Comparison of ENCODE assay signal across 23 cellular contexts in the genomic region with DNA sequence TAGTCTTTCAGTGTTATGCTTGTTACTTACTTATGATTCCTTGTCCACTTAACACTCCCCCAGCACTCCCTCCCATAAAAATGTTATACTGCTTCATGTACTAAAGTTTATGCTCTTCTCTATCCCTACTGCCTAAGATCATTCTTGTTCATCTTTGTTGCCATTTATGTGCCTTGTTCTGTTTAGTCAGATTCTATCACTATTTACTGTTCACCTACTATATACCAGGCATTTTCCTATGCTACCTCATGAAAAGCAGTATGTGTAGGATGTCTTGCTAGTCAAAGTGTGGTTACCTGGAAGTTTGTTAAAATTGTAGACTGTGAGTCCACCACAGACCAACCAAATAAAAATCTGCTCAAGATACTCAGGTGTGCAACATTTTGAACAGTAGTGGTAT. TPM values are rescaled to one million over a fixed set of nuclear protein-coding genes. Genes with fewer than 3 reads are reported as not detected.
DNase-seq lines count a peak whose midpoint lies in the region; ATAC-seq and TF ChIP-seq lines count a peak whose summit lies in the region.
"Had no signal": no experiment of that assay in that cellular context is flagged by ENCODE, and none has a peak within 500 bp of the region (broad histone marks: within the 10 kb centered on the region; RNA-seq: fewer than 3 reads in every experiment).

No MANE protein-coding gene starts in this region.

- POLR2A ChIA-PET in activated CD8-positive, alpha-beta T cell treated with anti-CD3 and anti-CD28 coated beads for 36 hours (lab: Charles Lee), result interaction anchor here (0.9 to 2.5 kb wide), 3 partner anchors 12 to 24 kb away, joined by 3 to 14 read pairs (median 6); a partner anchor contains a TSS
- POLR2A ChIA-PET in activated CD8-positive, alpha-beta T cell treated with anti-CD3 and anti-CD28 coated beads, Interleukin-2, amount 10 ng/mL, durations not matched to agents 7 days and 5 days (lab: Charles Lee), result interaction anchor here (1.1 kb wide), 1 partner anchor 21 kb away, joined by 3 read pairs; no protein-coding TSS in a partner anchor
- POLR2A ChIA-PET in CD8-positive, alpha-beta T cell (lab: Charles Lee), result no interaction called here
- POLR2A ChIA-PET in HEK293 (lab: Yijun Ruan, JAX), result no interaction called here

- H3K27me3 Mint-ChIP-seq in activated CD8-positive, alpha-beta T cell treated with anti-CD3 and anti-CD28 coated beads for 36 hours, result no peaks in the 10 kb centered on the region
- H3K27me3 Mint-ChIP-seq in activated CD8-positive, alpha-beta T cell treated with anti-CD3 and anti-CD28 coated beads, Interleukin-2, amount 10 ng/mL, durations not matched to agents 7 days and 5 days (ENCODE audit: low read depth), result no peaks in the 10 kb centered on the region
- H3K27me3 Mint-ChIP-seq in CD8-positive, alpha-beta T cell (ENCODE audit: low read depth), result no peaks in the 10 kb centered on the region
- no peaks in the 10 kb centered on the region for H3K27me3 Mint-ChIP-seq in activated naive CD8-positive, alpha-beta T cell treated with anti-CD3 and anti-CD28 coated beads, Interleukin-2, amount 50 U/mL, for 24 hours
- H3K27me3 Mint-ChIP-seq: CD4-positive, alpha-beta memory T cell had no signal

- peak overlapping the region; percentile 91 for H3K27ac Mint-ChIP-seq in activated CD8-positive, alpha-beta T cell treated with anti-CD3 and anti-CD28 coated beads for 36 hours
- H3K27ac Mint-ChIP-seq in activated CD8-positive, alpha-beta T cell treated with anti-CD3 and anti-CD28 coated beads, Interleukin-2, amount 10 ng/mL, durations not matched to agents 7 days and 5 days, result no peak overlapping the region
- peak overlapping the region; percentile 3 for H3K27ac Mint-ChIP-seq in CD8-positive, alpha-beta T cell
- peak overlapping the region; percentile 18 for H3K27ac Mint-ChIP-seq in activated naive CD8-positive, alpha-beta T cell treated with anti-CD3 and anti-CD28 coated beads, Interleukin-2, amount 50 U/mL, for 24 hours

- H3K9me3 ChIP-seq in CD8-positive, alpha-beta T cell (ENCODE audit: low read length), result no peaks in the 10 kb centered on the region
- H3K9me3 ChIP-seq in HEK293 (ENCODE audit: control insufficient read depth, insufficient read depth, low read depth, low read length), result no peaks in the 10 kb centered on the region

- H3K27me3 ChIP-seq in CD8-positive, alpha-beta T cell (ENCODE audit: insufficient read depth, low read length), result no peaks in the 10 kb centered on the region
- H3K27me3 ChIP-seq: SJCRH30 had no signal

- H3K4me3 ChIP-seq in CD8-positive, alpha-beta T cell (ENCODE audit: low read depth, low read length), result no peak overlapping the region
- H3K4me3 ChIP-seq in HEK293 (ENCODE audit: low read depth, low read length), result no peak overlapping the region
- H3K4me3 ChIP-seq: K562, PC-9, SJCRH30 had no signal

- no peak overlapping the region for H3K4me3 Mint-ChIP-seq in activated CD8-positive, alpha-beta T cell treated with anti-CD3 and anti-CD28 coated beads for 36 hours
- H3K4me3 Mint-ChIP-seq in activated CD8-positive, alpha-beta T cell treated with anti-CD3 and anti-CD28 coated beads, Interleukin-2, amount 10 ng/mL, durations not matched to agents 7 days and 5 days, result no peak overlapping the region
- H3K4me3 Mint-ChIP-seq in CD8-positive, alpha-beta T cell, result no peak overlapping the region
- no peak overlapping the region for H3K4me3 Mint-ChIP-seq in activated naive CD8-positive, alpha-beta T cell treated with anti-CD3 and anti-CD28 coated beads, Interleukin-2, amount 50 U/mL, for 24 hours
- H3K4me3 Mint-ChIP-seq: CD4-positive, alpha-beta memory T cell had no signal

- no peaks in the 10 kb centered on the region for H3K4me1 ChIP-seq in CD8-positive, alpha-beta T cell (ENCODE audit: insufficient read depth, low read length)
- H3K4me1 ChIP-seq in HEK293 (ENCODE audit: control insufficient read depth, insufficient read depth, low read length), result no peaks in the 10 kb centered on the region
- H3K4me1 ChIP-seq: SJCRH30 had no signal

- TF ChIP-seq CTCF in activated CD8-positive, alpha-beta T cell treated with anti-CD3 and anti-CD28 coated beads for 36 hours (IDR thresholded peaks at IDR 0.05), result no peak
- no peak for TF ChIP-seq CTCF in CD8-positive, alpha-beta T cell (IDR thresholded peaks at IDR 0.05)
- TF ChIP-seq CTCF in HEK293 (tag by site-specific recombination; IDR thresholded peaks at IDR 0.05), result no peak

- no peak overlapping the region for H3K27ac ChIP-seq in CD8-positive, alpha-beta T cell (ENCODE audit: low read depth, low read length)
- no peak overlapping the region for H3K27ac ChIP-seq in HEK293 (ENCODE audit: extremely low read depth, low read depth, low read length)
- H3K27ac ChIP-seq: PC-9, SJCRH30 had no signal

- intact Hi-C loops in activated CD8-positive, alpha-beta T cell treated with anti-CD3 and anti-CD28 coated beads for 36 hours (cut with micrococcal nuclease), result no loop called here
- intact Hi-C loops in CD8-positive, alpha-beta T cell (cut with DNase I, micrococcal nuclease), result no loop called here

- CTCF ChIA-PET in activated CD8-positive, alpha-beta T cell treated with anti-CD3 and anti-CD28 coated beads for 36 hours (lab: Charles Lee), result no interaction called here
- CTCF ChIA-PET in activated CD8-positive, alpha-beta T cell treated with anti-CD3 and anti-CD28 coated beads, Interleukin-2, amount 10 ng/mL, durations not matched to agents 7 days and 5 days (lab: Charles Lee), result interaction anchor here (1.7 kb wide), 1 partner anchor 20 kb away, joined by 4 read pairs; no protein-coding TSS in a partner anchor
- CTCF ChIA-PET in CD8-positive, alpha-beta T cell (lab: Charles Lee), result no interaction called here
- CTCF ChIA-PET in HEK293 (lab: Yijun Ruan, JAX), result no interaction called here

- DNase-seq in activated CD8-positive, alpha-beta T cell treated with anti-CD3 and anti-CD28 coated beads for 36 hours, result no peak
- DNase-seq in activated CD8-positive, alpha-beta T cell treated with anti-CD3 and anti-CD28 coated beads, Interleukin-2, amount 10 ng/mL, durations not matched to agents 7 days and 5 days, result no peak
- no peak for DNase-seq in CD8-positive, alpha-beta T cell
- DNase-seq in activated naive CD8-positive, alpha-beta T cell treated with anti-CD3 and anti-CD28 coated beads, Interleukin-2, amount 50 U/mL, for 24 hours, result no peak
- no peak for DNase-seq in NCI-H2171 treated with DMSO at 0.1 percent for 48 hours (lab: John Stamatoyannopoulos, UW)
- DNase-seq: C1 segment of cervical spinal cord; CD4-positive, alpha-beta memory T cell; DMS 273 treated with DMSO at 0.1 percent for 48 hours; DND-41; Kasumi-1; NCI-H1092 treated with DMSO at 0.1 percent for 48 hours; NCI-H1436; NCI-H446 treated with DMSO at 0.1 percent for 48 hours; NCI-H526; NCI-H82; NK-92 treated with Interleukin-12 subunit alpha and Interleukin-12 subunit beta, amount 100 ng/mL, for 24 hours; PC-9; SJCRH30 had no signal

- peaks cover 42% of the 10 kb centered on the region for H3K36me3 Mint-ChIP-seq in activated CD8-positive, alpha-beta T cell treated with anti-CD3 and anti-CD28 coated beads for 36 hours (ENCODE audit: low read depth)
- peaks cover 27% of the 10 kb centered on the region for H3K36me3 Mint-ChIP-seq in activated CD8-positive, alpha-beta T cell treated with anti-CD3 and anti-CD28 coated beads, Interleukin-2, amount 10 ng/mL, durations not matched to agents 7 days and 5 days (ENCODE audit: low read depth)
- peaks cover 47% of the 10 kb centered on the region for H3K36me3 Mint-ChIP-seq in CD8-positive, alpha-beta T cell
- peaks cover 47% of the 10 kb centered on the region for H3K36me3 Mint-ChIP-seq in activated naive CD8-positive, alpha-beta T cell treated with anti-CD3 and anti-CD28 coated beads, Interleukin-2, amount 50 U/mL, for 24 hours (ENCODE audit: low read depth)

- H3K36me3 ChIP-seq in CD8-positive, alpha-beta T cell (ENCODE audit: insufficient read depth, low read length), result peaks cover 9% of the 10 kb centered on the region
- peaks cover 31 to 38% of the 10 kb centered on the region in 2 experiments for H3K36me3 ChIP-seq in HEK293 (ENCODE audit: control insufficient read depth in 2 of 2, insufficient read depth in 1 of 2, low read length in 2 of 2)

- peaks cover 22% of the 10 kb centered on the region for H3K4me1 Mint-ChIP-seq in activated CD8-positive, alpha-beta T cell treated with anti-CD3 and anti-CD28 coated beads for 36 hours (ENCODE audit: low read depth)
- H3K4me1 Mint-ChIP-seq in activated CD8-positive, alpha-beta T cell treated with anti-CD3 and anti-CD28 coated beads, Interleukin-2, amount 10 ng/mL, durations not matched to agents 7 days and 5 days (ENCODE audit: low read depth), result no peaks in the 10 kb centered on the region
- H3K4me1 Mint-ChIP-seq in CD8-positive, alpha-beta T cell (ENCODE audit: low read depth), result no peaks in the 10 kb centered on the region
- H3K4me1 Mint-ChIP-seq in activated naive CD8-positive, alpha-beta T cell treated with anti-CD3 and anti-CD28 coated beads, Interleukin-2, amount 50 U/mL, for 24 hours, result peaks cover 16% of the 10 kb centered on the region

- H3K9me3 Mint-ChIP-seq in activated CD8-positive, alpha-beta T cell treated with anti-CD3 and anti-CD28 coated beads for 36 hours, result peaks cover 7% of the 10 kb centered on the region
- H3K9me3 Mint-ChIP-seq in activated CD8-positive, alpha-beta T cell treated with anti-CD3 and anti-CD28 coated beads, Interleukin-2, amount 10 ng/mL, durations not matched to agents 7 days and 5 days (ENCODE audit: insufficient read depth), result no peaks in the 10 kb centered on the region
- peaks cover 2% of the 10 kb centered on the region for H3K9me3 Mint-ChIP-seq in CD8-positive, alpha-beta T cell
- peaks cover 11% of the 10 kb centered on the region for H3K9me3 Mint-ChIP-seq in activated naive CD8-positive, alpha-beta T cell treated with anti-CD3 and anti-CD28 coated beads, Interleukin-2, amount 50 U/mL, for 24 hours

- ATAC-seq in activated CD8-positive, alpha-beta T cell treated with anti-CD3 and anti-CD28 coated beads for 36 hours, result no peak
- ATAC-seq in activated CD8-positive, alpha-beta T cell treated with anti-CD3 and anti-CD28 coated beads, Interleukin-2, amount 10 ng/mL, durations not matched to agents 7 days and 5 days, result no peak
- ATAC-seq in CD8-positive, alpha-beta T cell, result no peak
- ATAC-seq in activated naive CD8-positive, alpha-beta T cell treated with anti-CD3 and anti-CD28 coated beads, Interleukin-2, amount 50 U/mL, for 24 hours, result no peak
- no peak for ATAC-seq in HG03025 (IDR thresholded peaks at IDR 0.05; ENCODE audit: low FRiP score, unreplicated experiment)
- ATAC-seq: K562, Right ventricle myocardium inferior, SK-N-SH treated with all-trans-retinoic acid at 6 μM for 48 hours had no signal

TF ChIP-seq in HEK293, 187 proteins besides CTCF, POLR2A, EP300 and RAD21 (continues in another document):
- no peak for TF ChIP-seq HOXA7 (CRISPR knock-in tag; IDR thresholded peaks at IDR 0.05; ENCODE audit: borderline replicate concordance)

RNA-seq across cellular contexts. Expression of a gene that starts 23.9 kb away (rescaled TPM):
- 100 to 1,000 TPM; 301 to 313 TPM for total RNA-seq in activated CD8-positive, alpha-beta T cell treated with anti-CD3 and anti-CD28 coated beads for 36 hours
- total RNA-seq in activated CD8-positive, alpha-beta T cell treated with anti-CD3 and anti-CD28 coated beads, Interleukin-2, amount 10 ng/mL, durations not matched to agents 7 days and 5 days, result 100 to 1,000 TPM; 290 to 318 TPM
- 10 to 100 TPM; 95.6 to 97.2 TPM for total RNA-seq in CD8-positive, alpha-beta T cell

RNA-seq across cellular contexts. Expression of a gene that starts 24.3 kb away (rescaled TPM):
- total RNA-seq in activated CD8-positive, alpha-beta T cell treated with anti-CD3 and anti-CD28 coated beads for 36 hours, result 10 to 100 TPM; 39.2 to 41.3 TPM
- total RNA-seq in activated CD8-positive, alpha-beta T cell treated with anti-CD3 and anti-CD28 coated beads, Interleukin-2, amount 10 ng/mL, durations not matched to agents 7 days and 5 days, result 10 to 100 TPM; 44.5 to 46.2 TPM
- total RNA-seq in CD8-positive, alpha-beta T cell, result 10 to 100 TPM; 15.8 to 18.5 TPM

Comparison
In these comparisons a context has a peak if more than half of its experiments do, and no peak if none do; other contexts are left out.
1. POLR2A ChIA-PET loops: an anchor here in activated CD8-positive, alpha-beta T cell treated with anti-CD3 and anti-CD28 coated beads for 36 hours (0.9 to 2.5 kb wide) and activated CD8-positive, alpha-beta T cell treated with anti-CD3 and anti-CD28 coated beads, Interleukin-2, amount 10 ng/mL, durations not matched to agents 7 days and 5 days (1.1 kb wide); none called in CD8-positive, alpha-beta T cell and HEK293.